In genomic region chr19:47780215-47780551, GRCh38 we compare ENCODE assay signal across 9 cellular contexts. TPM values are rescaled to one million over a fixed set of nuclear protein-coding genes. Genes with fewer than 3 reads are reported as not detected.
DNase-seq lines count a peak whose midpoint lies in the region; ATAC-seq and TF ChIP-seq lines count a peak whose summit lies in the region.
"Had no signal": no experiment of that assay in that cellular context is flagged by ENCODE, and none has a peak within 500 bp of the region (broad histone marks: within the 10 kb centered on the region; RNA-seq: fewer than 3 reads in every experiment).

No MANE protein-coding gene starts in this region.

- H3K27ac Mint-ChIP-seq in activated naive CD8-positive, alpha-beta T cell, result peak overlapping the region; percentile 42

- H3K4me1 ChIP-seq in HEK293 (ENCODE audit: control insufficient read depth, insufficient read depth, low read length) (peaks cover 9% of the 10 kb centered on the region), iPS-18a (ENCODE audit: control insufficient read depth, low read depth, low read length) (peaks cover 10% of the 10 kb centered on the region), spleen (peaks cover 12 to 57% (median 41%) of the 10 kb centered on the region in 6 donors), BE2C (no peaks in the 10 kb centered on the region)

- peaks cover 20% of the 10 kb centered on the region for H3K4me1 Mint-ChIP-seq in activated naive CD8-positive, alpha-beta T cell (ENCODE audit: low read depth)

- intact Hi-C loops in spleen (cut with DNase I; ENCODE audit: low total_unique reads), result loop anchor here (10.0 kb wide), 1 partner anchor 65 kb away; the partner anchor contains the start of gene EHD2

- H3K4me3 Mint-ChIP-seq in activated naive CD8-positive, alpha-beta T cell, result peak overlapping the region; percentile 58

- H3K36me3 Mint-ChIP-seq in activated naive CD8-positive, alpha-beta T cell, result peaks cover 2% of the 10 kb centered on the region

- TF ChIP-seq CTCF in HEK293 (tag by site-specific recombination; IDR thresholded peaks at IDR 0.05) (no peak), spleen (IDR thresholded peaks at IDR 0.05 in 8 of 11, conservative IDR thresholded peaks at IDR 0.05 in 3 of 11) (no peak), BE2C (IDR thresholded peaks at IDR 0.05; ENCODE audit: low read depth, low read length) (no peak)

- H3K27me3 ChIP-seq in iPS-18a (ENCODE audit: control insufficient read depth, insufficient read depth, low read length), result no peaks in the 10 kb centered on the region
- H3K27me3 ChIP-seq in spleen (replicated peaks in 1 of 7), result no peaks in the 10 kb centered on the region
- H3K27me3 ChIP-seq in BE2C, result no peaks in the 10 kb centered on the region

- H3K27ac ChIP-seq in HEK293 (ENCODE audit: extremely low read depth, low read depth, low read length) (no peak overlapping the region; the same call in 1 of the 2 replicates), iPS-18a (ENCODE audit: low read length) (no peak overlapping the region), spleen (peak overlapping the region in 7 of 8 donors; percentile 27 to 99 (median 96))

- no peak for TF ChIP-seq POLR2A in spleen (IDR thresholded peaks at IDR 0.05)

- WGBS in spleen, 5 donors, result 83 to 98% (median 87%) methylated on average over 9 of the region's 9 CpGs

- DNase-seq in spleen (no peak), UCSD-AML1 (lab: John Stamatoyannopoulos, UW; ENCODE audit: unreplicated experiment) (no peak), AG20443 (ENCODE audit: low spot score) (no peak), BE2C (no peak)

- no peaks in the 10 kb centered on the region for H3K27me3 Mint-ChIP-seq in activated naive CD8-positive, alpha-beta T cell

- no peak for ATAC-seq in GM19395 (IDR thresholded peaks at IDR 0.05; ENCODE audit: unreplicated experiment)

- H3K36me3 ChIP-seq in HEK293 (ENCODE audit: control insufficient read depth in 2 of 2, insufficient read depth in 1 of 2, low read length in 2 of 2) (peaks cover 19 to 44% of the 10 kb centered on the region in 2 experiments; a peak in 2 of 3 replicates), iPS-18a (ENCODE audit: control insufficient read depth, low read depth, low read length) (peaks cover 36% of the 10 kb centered on the region), spleen (peaks cover 0 to 51% (median 30%) of the 10 kb centered on the region in 6 donors), BE2C (peaks cover 6% of the 10 kb centered on the region)

- CTCF ChIA-PET in HEK293 (lab: Yijun Ruan, JAX), result interaction anchor here (1.2 to 1.8 kb wide), 3 partner anchors 8 to 83 kb away, joined by 3 to 6 read pairs (median 5); no protein-coding TSS in a partner anchor

- POLR2A ChIA-PET in HEK293 (lab: Yijun Ruan, JAX), result interaction anchor here (0.6 kb wide), 1 partner anchor 9 kb away, joined by 3 read pairs; no protein-coding TSS in a partner anchor

- H3K9me3 Mint-ChIP-seq in activated naive CD8-positive, alpha-beta T cell (ENCODE audit: low read depth), result no peaks in the 10 kb centered on the region

- no peak overlapping the region for H3K9ac ChIP-seq in iPS-18a (ENCODE audit: low read length)

- H3K9me3 ChIP-seq in HEK293 (ENCODE audit: control insufficient read depth, insufficient read depth, low read depth, low read length), result no peaks in the 10 kb centered on the region
- H3K9me3 ChIP-seq in iPS-18a (ENCODE audit: control insufficient read depth, low read depth, low read length), result no peaks in the 10 kb centered on the region
- H3K9me3 ChIP-seq in spleen, result no peaks in the 10 kb centered on the region
- no peaks in the 10 kb centered on the region for H3K9me3 ChIP-seq in BE2C

- H3K4me3 ChIP-seq in HEK293 (ENCODE audit: low read depth, low read length), result no peak overlapping the region
- H3K4me3 ChIP-seq in iPS-18a (ENCODE audit: low read length), result peak overlapping the region; percentile 91
- H3K4me3 ChIP-seq in spleen, result peak overlapping the region in 6 of 8 donors; percentile 74 to 99 (median 88)
- H3K4me3 ChIP-seq in BE2C (ENCODE audit: low read depth, low read length), result no peak overlapping the region

TF ChIP-seq in HEK293, 187 proteins besides CTCF, POLR2A, EP300 and RAD21:
- peak; percentile 58 for TF ChIP-seq ZFHX2 (tag by site-specific recombination; conservative IDR thresholded peaks at IDR 0.05)
- TF ChIP-seq ZNF776 (tag by site-specific recombination; IDR thresholded peaks at IDR 0.05; ENCODE audit: borderline replicate concordance), result no peak
- peak; percentile 61 for TF ChIP-seq EGR2 (tag by site-specific recombination; IDR thresholded peaks at IDR 0.05; ENCODE audit: low read depth)

RNA-seq across cellular contexts. Expression of gene SELENOW, which starts 1.7 kb away (rescaled TPM):
- total RNA-seq in spleen, result 100 to 1,000 TPM; 137 to 455 (median 301) TPM
- 100 to 1,000 TPM; 270 to 592 (median 358) TPM for polyA plus RNA-seq in spleen
- 76.2 TPM for polyA plus RNA-seq in BE2C (2012; ENCODE audit: insufficient read depth, insufficient read length, low read depth)

RNA-seq across cellular contexts. Expression of gene TPRX1, which starts 24.2 kb away (rescaled TPM):
- total RNA-seq in spleen, result not detected
- polyA plus RNA-seq in spleen, result not detected
- not detected for polyA plus RNA-seq in BE2C (2012; ENCODE audit: insufficient read depth, insufficient read length, low read depth)
- total RNA-seq: sciatic nerve had no signal

RNA-seq across cellular contexts. Expression of gene NOP53, which starts 34.8 kb away (rescaled TPM):
- 100 to 1,000 TPM; 280 to 442 (median 379) TPM for total RNA-seq in spleen
- polyA plus RNA-seq in spleen, result 100 to 1,000 TPM; 709 to 858 (median 815) TPM
- 190 TPM for polyA plus RNA-seq in BE2C (2012; ENCODE audit: insufficient read depth, insufficient read length, low read depth)

RNA-seq across cellular contexts. Expression of gene CRX, which starts 41.6 kb away (rescaled TPM):
- under 1 TPM in 1 of 7 donors, not detected in 6; 0.09 TPM for total RNA-seq in spleen
- polyA plus RNA-seq in spleen, result not detected
- 0.26 TPM for polyA plus RNA-seq in BE2C (2012; ENCODE audit: insufficient read depth, insufficient read length, low read depth)

Comparison
In these comparisons a context has a peak if more than half of its experiments do, and no peak if none do; other contexts are left out.
1. H3K27ac ChIP-seq: peak in spleen (7 of 8); none in HEK293 (single experiment) and iPS-18a (single experiment).
2. H3K4me3 ChIP-seq: peak in iPS-18a (single experiment) and spleen (6 of 8); none in HEK293 (single experiment) and BE2C (single experiment).